9 cellular contexts compared by ENCODE assay signal in genomic region chr13:93200626-93201025, GRCh38. TPM values are rescaled to one million over a fixed set of nuclear protein-coding genes. Genes with fewer than 3 reads are reported as not detected.
"Had no signal": no experiment of that assay in that cellular context is flagged by ENCODE, and none has a peak within 500 bp of the region (broad histone marks: within the 10 kb centered on the region; RNA-seq: fewer than 3 reads in every experiment).

No MANE protein-coding gene starts in this region.

- ATAC-seq: HCT116, HepG2 had no signal

- H3K36me3 ChIP-seq: HAP-1 had no signal

- H3K4me1 ChIP-seq: HAP-1 had no signal

- H3K4me3 Mint-ChIP-seq: HFFc6, IgD-negative memory B cell had no signal

- H3K27ac Mint-ChIP-seq: HFFc6, IgD-negative memory B cell had no signal

- H3K4me3 ChIP-seq: HAP-1 had no signal

- H3K4me1 Mint-ChIP-seq: IgD-negative memory B cell had no signal

- H3K27me3 Mint-ChIP-seq: IgD-negative memory B cell had no signal

- H3K9me3 Mint-ChIP-seq: HFFc6 had no signal

- H3K27ac ChIP-seq: HL-60 had no signal

- DNase-seq: GOT3, H7, HFFc6, KG1 had no signal

RNA-seq across cellular contexts. Expression of gene GPC6, which starts 26.0 kb away (rescaled TPM):
- polyA plus RNA-seq: IgD-negative memory B cell had no signal
